ENCODE assay signal across 18 cellular contexts in the genomic region with DNA sequence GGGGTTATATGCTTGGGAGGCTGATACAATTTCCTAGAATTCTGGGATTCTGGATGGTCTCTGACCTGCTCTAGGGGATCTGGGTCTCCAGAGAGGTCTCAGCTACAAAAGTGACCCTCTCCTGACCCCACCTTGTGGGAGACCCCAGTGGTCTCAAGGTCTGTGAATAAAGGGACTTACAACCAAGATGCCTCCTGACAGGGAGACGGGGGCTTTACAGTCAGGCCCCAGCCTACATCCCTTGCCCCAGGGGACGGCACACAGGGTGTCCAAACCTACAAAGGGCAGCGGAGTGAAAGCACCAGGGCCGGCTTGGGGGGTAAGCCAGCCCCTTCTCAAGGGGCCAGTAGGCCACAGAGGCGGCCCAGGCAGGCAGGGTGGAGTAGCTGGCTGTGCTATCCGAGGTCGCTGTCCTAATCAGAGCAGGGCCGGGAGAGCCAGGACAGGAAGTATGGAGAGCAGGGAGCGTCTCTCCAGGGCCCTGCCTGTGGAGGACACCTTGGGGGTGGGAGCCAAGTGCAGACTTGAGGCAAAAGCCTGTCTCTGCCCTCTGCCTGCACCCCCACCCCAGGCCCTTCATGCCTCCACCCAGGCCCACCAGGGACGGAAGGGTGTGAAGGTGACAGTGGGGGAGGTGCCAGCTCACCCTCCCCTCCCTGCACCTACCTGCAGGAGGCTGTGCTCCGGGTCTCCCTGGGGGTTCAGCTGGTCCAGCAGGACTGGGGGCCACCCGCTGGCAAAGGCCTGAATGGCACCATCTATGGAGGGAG. TPM values are rescaled to one million over a fixed set of nuclear protein-coding genes. Genes with fewer than 3 reads are reported as not detected.
DNase-seq lines count a peak whose midpoint lies in the region; ATAC-seq and TF ChIP-seq lines count a peak whose summit lies in the region.
"Had no signal": no experiment of that assay in that cellular context is flagged by ENCODE, and none has a peak within 500 bp of the region (broad histone marks: within the 10 kb centered on the region; RNA-seq: fewer than 3 reads in every experiment).

No MANE protein-coding gene starts in this region.

- intact Hi-C loops in transverse colon (cut with DNase I; ENCODE audit: low total_unique reads) = no loop called here

- CTCF ChIA-PET in activated CD8-positive, alpha-beta memory T cell treated with anti-CD3 and anti-CD28 coated beads, Interleukin-2, amount 10 ng/mL, durations not matched to agents 7 days and 5 days (lab: Charles Lee) = interaction anchor here (1.2 to 2.1 kb wide), 3 partner anchors 9 to 96 kb away, joined by 4 to 11 read pairs (median 5); no protein-coding TSS in a partner anchor

- peaks cover 53% of the 10 kb centered on the region for H3K27me3 ChIP-seq in transverse colon

- no peak for ATAC-seq in activated CD8-positive, alpha-beta memory T cell treated with anti-CD3 and anti-CD28 coated beads, Interleukin-2, amount 10 ng/mL, durations not matched to agents 7 days and 5 days
- ATAC-seq in GM21447 (IDR thresholded peaks at IDR 0.05; ENCODE audit: unreplicated experiment) (no peak), HG03135 (IDR thresholded peaks at IDR 0.05; ENCODE audit: unreplicated experiment) (no peak)
- ATAC-seq: natural killer cell had no signal

- H3K9me3 Mint-ChIP-seq in neural crest cell = no peaks in the 10 kb centered on the region
- H3K9me3 Mint-ChIP-seq in activated CD8-positive, alpha-beta memory T cell treated with anti-CD3 and anti-CD28 coated beads, Interleukin-2, amount 10 ng/mL, durations not matched to agents 7 days and 5 days (ENCODE audit: low read depth) = no peaks in the 10 kb centered on the region
- H3K9me3 Mint-ChIP-seq: dendritic cell treated with granulocyte-macrophage colony-stimulating factor and Interleukin-4, amounts not matched to agents 40 ng/mL and 50 ng/mL, for 4 days; natural killer cell had no signal

- peaks cover 0 to 6% (median 2%) of the 10 kb centered on the region in 4 donors for H3K4me1 ChIP-seq in transverse colon
- H3K4me1 ChIP-seq: lower lobe of right lung had no signal

- H3K4me1 Mint-ChIP-seq in neural crest cell = peaks cover 6% of the 10 kb centered on the region
- H3K4me1 Mint-ChIP-seq in activated CD8-positive, alpha-beta memory T cell treated with anti-CD3 and anti-CD28 coated beads, Interleukin-2, amount 10 ng/mL, durations not matched to agents 7 days and 5 days = peaks cover 27% of the 10 kb centered on the region

- peak; percentile 17 for TF ChIP-seq CTCF in HFF-Myc (IDR thresholded peaks at IDR 0.05; ENCODE audit: low read depth, low read length, missing control alignments)
- peak; percentile 20 for TF ChIP-seq CTCF in choroid plexus epithelial cell (conservative IDR thresholded peaks at IDR 0.05; ENCODE audit: low read depth, low read length)
- TF ChIP-seq CTCF in neural crest cell (conservative IDR thresholded peaks at IDR 0.05) = peak; percentile 21
- TF ChIP-seq CTCF in transverse colon (IDR thresholded peaks at IDR 0.05) = no peak

- no peak for TF ChIP-seq EP300 in transverse colon (IDR thresholded peaks at IDR 0.05; ENCODE audit: low read depth)

- no peak overlapping the region for H3K27ac ChIP-seq in transverse colon
- H3K27ac ChIP-seq: BLaER1, lower lobe of right lung, tibial nerve had no signal

- WGBS in transverse colon (ENCODE audit: low coverage in 1 of 2), 2 donors = 73% methylated on average over 12 of the region's 12 CpGs; no CpG with 5 or more reads in 1 of the 2 donors

- no peak overlapping the region for H3K4me3 Mint-ChIP-seq in neural crest cell
- H3K4me3 Mint-ChIP-seq in activated CD8-positive, alpha-beta memory T cell treated with anti-CD3 and anti-CD28 coated beads, Interleukin-2, amount 10 ng/mL, durations not matched to agents 7 days and 5 days = no peak overlapping the region
- H3K4me3 Mint-ChIP-seq: dendritic cell treated with granulocyte-macrophage colony-stimulating factor and Interleukin-4, amounts not matched to agents 40 ng/mL and 50 ng/mL, for 4 days; natural killer cell had no signal

- DNase-seq in Daoy (ENCODE audit: low read depth) (peak; percentile 1), HFF-Myc (ENCODE audit: extremely low read depth, low read depth) (no peak), choroid plexus epithelial cell (ENCODE audit: low read depth) (no peak), neural crest cell (ENCODE audit: low read depth, low spot score) (no peak), transverse colon (no peak)
- no peak for DNase-seq in activated CD8-positive, alpha-beta memory T cell treated with anti-CD3 and anti-CD28 coated beads, Interleukin-2, amount 10 ng/mL, durations not matched to agents 7 days and 5 days
- DNase-seq: DMS153, lower lobe of right lung, natural killer cell, NCI-H1694 had no signal

- H3K36me3 Mint-ChIP-seq in neural crest cell (ENCODE audit: low read depth) = no peaks in the 10 kb centered on the region
- no peaks in the 10 kb centered on the region for H3K36me3 Mint-ChIP-seq in activated CD8-positive, alpha-beta memory T cell treated with anti-CD3 and anti-CD28 coated beads, Interleukin-2, amount 10 ng/mL, durations not matched to agents 7 days and 5 days
- H3K36me3 Mint-ChIP-seq: natural killer cell had no signal

- H3K9me3 ChIP-seq in transverse colon = no peaks in the 10 kb centered on the region
- H3K9me3 ChIP-seq: BLaER1, lower lobe of right lung had no signal

- H3K27me3 Mint-ChIP-seq in neural crest cell (ENCODE audit: low read depth) = peaks cover 45% of the 10 kb centered on the region
- H3K27me3 Mint-ChIP-seq in activated CD8-positive, alpha-beta memory T cell treated with anti-CD3 and anti-CD28 coated beads, Interleukin-2, amount 10 ng/mL, durations not matched to agents 7 days and 5 days = peaks cover 61% of the 10 kb centered on the region

- H3K27ac Mint-ChIP-seq in neural crest cell (ENCODE audit: unreplicated experiment) = peak overlapping the region; percentile 10
- H3K27ac Mint-ChIP-seq in activated CD8-positive, alpha-beta memory T cell treated with anti-CD3 and anti-CD28 coated beads, Interleukin-2, amount 10 ng/mL, durations not matched to agents 7 days and 5 days = no peak overlapping the region
- H3K27ac Mint-ChIP-seq: natural killer cell had no signal

- in situ Hi-C loops in transverse colon (cut with MboI; ENCODE audit: low pct_ligation_motif_present in 1 of 4, low pct_unique_long_range_greater_than_20kb in 1 of 4, low sequenced_read_pairs in 3 of 4) = no loop called here

- no peak overlapping the region for H3K4me3 ChIP-seq in HFF-Myc (replicated peaks; ENCODE audit: low read depth, low read length)
- no peak overlapping the region for H3K4me3 ChIP-seq in choroid plexus epithelial cell (ENCODE audit: low read depth, low read length)
- no peak overlapping the region for H3K4me3 ChIP-seq in transverse colon
- H3K4me3 ChIP-seq: BLaER1, lower lobe of right lung had no signal

- no peaks in the 10 kb centered on the region for H3K36me3 ChIP-seq in transverse colon
- H3K36me3 ChIP-seq: BLaER1, lower lobe of right lung had no signal

- no peak for TF ChIP-seq POLR2A in transverse colon (IDR thresholded peaks at IDR 0.05)

RNA-seq across cellular contexts. Expression of gene GFRA4, which starts 3.5 kb away (rescaled TPM):
- total RNA-seq in Daoy (2014; rRNA removed; shearing (Covaris generic)) = not detected in 2 replicates
- total RNA-seq in neural crest cell = not detected in 2 replicates
- total RNA-seq in transverse colon = not detected
- total RNA-seq in activated CD8-positive, alpha-beta memory T cell treated with anti-CD3 and anti-CD28 coated beads, Interleukin-2, amount 10 ng/mL, durations not matched to agents 7 days and 5 days = not detected
- total RNA-seq: astrocyte; lower lobe of right lung; MCF 10A; natural killer cell; T-helper 1 cell treated with Interleukin-12 subunit alpha and Interleukin-12 subunit beta and Interleukin-4 antibody, amounts not matched to agents 30 ng/mL and 1 ng/mL, for 36 hours; tibial nerve had no signal

RNA-seq across cellular contexts. Expression of gene ADAM33, which starts 22.1 kb away (rescaled TPM):
- total RNA-seq in Daoy (2014; rRNA removed; shearing (Covaris generic)) = not detected in 2 replicates
- total RNA-seq in neural crest cell (3.0 and 3.2 TPM in 2 replicates), transverse colon (100 to 1,000 TPM in 1 of 4 donors, 10 to 100 TPM in 3; 15.0 to 150 (median 44.6) TPM)
- total RNA-seq in activated CD8-positive, alpha-beta memory T cell treated with anti-CD3 and anti-CD28 coated beads, Interleukin-2, amount 10 ng/mL, durations not matched to agents 7 days and 5 days = not detected
- total RNA-seq: MCF 10A; natural killer cell; T-helper 1 cell treated with Interleukin-12 subunit alpha and Interleukin-12 subunit beta and Interleukin-4 antibody, amounts not matched to agents 30 ng/mL and 1 ng/mL, for 36 hours had no signal

RNA-seq across cellular contexts. Expression of gene SIGLEC1, which starts 52.7 kb away (rescaled TPM):
- not detected in 2 replicates for total RNA-seq in Daoy (2014; rRNA removed; shearing (Covaris generic))
- total RNA-seq in neural crest cell (not detected in 2 replicates), transverse colon (10 to 100 TPM in 1 of 4 donors, 1 to 10 TPM in 3; 2.2 to 17.6 (median 7.9) TPM)
- total RNA-seq in activated CD8-positive, alpha-beta memory T cell treated with anti-CD3 and anti-CD28 coated beads, Interleukin-2, amount 10 ng/mL, durations not matched to agents 7 days and 5 days = not detected
- total RNA-seq: astrocyte; MCF 10A; T-helper 1 cell treated with Interleukin-12 subunit alpha and Interleukin-12 subunit beta and Interleukin-4 antibody, amounts not matched to agents 30 ng/mL and 1 ng/mL, for 36 hours had no signal

Comparison
In these comparisons a context has a peak if more than half of its experiments do, and no peak if none do; other contexts are left out.
1. CTCF ChIP-seq: peak in HFF-Myc (single experiment), choroid plexus epithelial cell (single experiment) and neural crest cell (single experiment); none in transverse colon (0 of 5).